Comparison of ENCODE assay signal across 25 cellular contexts in the genomic region with DNA sequence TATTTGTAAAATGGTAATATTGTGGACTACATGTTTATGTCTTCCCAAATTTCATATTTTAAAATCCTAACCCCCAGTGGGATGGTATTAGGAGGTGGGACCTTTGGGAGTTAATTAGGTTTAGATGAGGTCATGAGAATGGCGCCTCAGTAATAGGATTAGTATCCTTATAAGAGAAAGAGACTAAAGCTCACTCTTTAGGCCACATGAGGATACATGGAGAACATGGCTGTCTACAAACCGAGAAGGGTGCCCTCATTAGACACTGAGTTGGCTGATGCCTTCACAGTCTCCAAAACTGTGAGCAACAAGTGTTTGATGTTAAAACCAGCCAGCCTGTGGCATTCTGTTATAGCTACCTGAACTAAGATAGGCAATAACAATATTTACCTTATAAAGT. TPM values are rescaled to one million over a fixed set of nuclear protein-coding genes. Genes with fewer than 3 reads are reported as not detected.
DNase-seq lines count a peak whose midpoint lies in the region; ATAC-seq and TF ChIP-seq lines count a peak whose summit lies in the region.
"Had no signal": no experiment of that assay in that cellular context is flagged by ENCODE, and none has a peak within 500 bp of the region (broad histone marks: within the 10 kb centered on the region; RNA-seq: fewer than 3 reads in every experiment).

No MANE protein-coding gene starts in this region.

- H2BK5ac ChIP-seq in mesenchymal stem cell (ENCODE audit: low read depth, low read length, poor library complexity, severe bottlenecking) (no peak overlapping the region), neuronal stem cell (ENCODE audit: low read length) (no peak overlapping the region)

- H3K14ac ChIP-seq in mesenchymal stem cell (ENCODE audit: low read length in 2 of 2) (no peak overlapping the region), neuronal stem cell (ENCODE audit: low read length) (no peak overlapping the region)

- H3K27me3 Mint-ChIP-seq in HFFc6 (ENCODE audit: insufficient read depth) (no peaks in the 10 kb centered on the region), Caco-2 (ENCODE audit: insufficient read depth, unreplicated experiment) (no peaks in the 10 kb centered on the region)

- H3K36me3 Mint-ChIP-seq in HFFc6 (ENCODE audit: low read depth) (no peaks in the 10 kb centered on the region), Caco-2 (ENCODE audit: insufficient read depth, unreplicated experiment) (no peaks in the 10 kb centered on the region)
- H3K36me3 Mint-ChIP-seq: T-cell had no signal

- H3K36me3 ChIP-seq in WERI-Rb-1 (no peaks in the 10 kb centered on the region), mesenchymal stem cell (ENCODE audit: control insufficient read depth in 1 of 2, insufficient read depth in 2 of 2, low read depth in 1 of 2, low read length in 2 of 2) (no peaks in the 10 kb centered on the region), thoracic aorta (no peaks in the 10 kb centered on the region), Caco-2 (ENCODE audit: control insufficient read depth, insufficient read depth, low read length) (no peaks in the 10 kb centered on the region), neuronal stem cell (replicated peaks in 1 of 2; ENCODE audit: control insufficient read depth in 2 of 2, insufficient read depth in 2 of 2, low read length in 2 of 2) (no peaks in the 10 kb centered on the region)
- H3K36me3 ChIP-seq: MG63 had no signal

- H2BK12ac ChIP-seq in mesenchymal stem cell (ENCODE audit: low read length in 2 of 2) (peak overlapping the region; percentile 80 to 89), neuronal stem cell (ENCODE audit: low read length) (no peak overlapping the region)

- H4K91ac ChIP-seq in mesenchymal stem cell (ENCODE audit: low read length) (no peak overlapping the region), neuronal stem cell (ENCODE audit: low read depth, low read length, poor library complexity) (no peak overlapping the region)

- H3K4me1 ChIP-seq in mesenchymal stem cell (ENCODE audit: control insufficient read depth, insufficient read depth, low read depth, low read length) = no peaks in the 10 kb centered on the region
- peaks cover 4 to 42% of the 10 kb centered on the region in 2 donors for H3K4me1 ChIP-seq in thoracic aorta (ENCODE audit: control insufficient read depth in 1 of 2, low read depth in 2 of 2)
- no peaks in the 10 kb centered on the region for H3K4me1 ChIP-seq in Caco-2
- no peaks in the 10 kb centered on the region for H3K4me1 ChIP-seq in neuronal stem cell (ENCODE audit: control insufficient read depth in 2 of 2, insufficient read depth in 1 of 2, low read depth in 1 of 2, low read length in 2 of 2)

- H3K23ac ChIP-seq in mesenchymal stem cell (ENCODE audit: low read length in 2 of 2) = no peak overlapping the region
- H3K23ac ChIP-seq in neuronal stem cell (ENCODE audit: low read depth, low read length, poor library complexity) = no peak overlapping the region

- H3K27ac Mint-ChIP-seq in HFFc6 (peak overlapping the region; percentile 83; the same call in 1 of the 2 replicates), Caco-2 (ENCODE audit: unreplicated experiment) (no peak overlapping the region)
- H3K27ac Mint-ChIP-seq: T-cell had no signal

- H2BK120ac ChIP-seq in mesenchymal stem cell (ENCODE audit: low read depth, low read length) (no peak overlapping the region), neuronal stem cell (ENCODE audit: low read depth, low read length) (no peak overlapping the region)

- peaks cover 76% of the 10 kb centered on the region for H3K4me1 Mint-ChIP-seq in HFFc6 (ENCODE audit: low read depth)
- no peaks in the 10 kb centered on the region for H3K4me1 Mint-ChIP-seq in Caco-2 (ENCODE audit: low read depth, unreplicated experiment)
- H3K4me1 Mint-ChIP-seq: T-cell had no signal

- peak overlapping the region in 1 of 2 experiments; percentile 15 for H3K4ac ChIP-seq in mesenchymal stem cell (ENCODE audit: low read depth in 1 of 2, low read length in 2 of 2)
- H3K4ac ChIP-seq in neuronal stem cell (ENCODE audit: low read length) = no peak overlapping the region

- 96% methylated on average over 2 of the region's 2 CpGs for WGBS in mesenchymal stem cell
- WGBS in neuronal stem cell (ENCODE audit: extremely low coverage in 2 of 2, insufficient read length in 2 of 2, insufficient replicate concordance in 1 of 2), 2 donors = no CpG with 5 or more reads among the region's 2 CpGs

- DNase-seq in HFFc6 (no peak), WERI-Rb-1 (peak; percentile 17), mesenchymal stem cell (peak; percentile 19), thoracic aorta (ENCODE audit: low spot score) (no peak), Caco-2 (no peak), neuronal stem cell (ENCODE audit: low spot score) (no peak), pons (ENCODE audit: low spot score) (no peak)
- DNase-seq: AML-193, DMS 273 treated with DMSO at 0.1 percent for 48 hours, GF-D8, GOT3, Karpas-422, NCI-H1092, NCI-H1436 treated with DMSO at 0.1 percent for 48 hours, NCI-H2081, NCI-H2171 treated with DMSO at 0.1 percent for 48 hours, NCI-H446 treated with DMSO at 0.1 percent for 48 hours, OCI-M1, SHP77, T-cell had no signal

- H4K8ac ChIP-seq in mesenchymal stem cell (ENCODE audit: low read length) (no peak overlapping the region), neuronal stem cell (ENCODE audit: low read depth, low read length) (no peak overlapping the region)

- H3K27me3 ChIP-seq in WERI-Rb-1 (ENCODE audit: insufficient read depth, low read depth, severe bottlenecking) (no peaks in the 10 kb centered on the region), mesenchymal stem cell (ENCODE audit: control insufficient read depth in 1 of 2, insufficient read depth in 1 of 2, low read length in 2 of 2) (no peaks in the 10 kb centered on the region), thoracic aorta (replicated peaks; ENCODE audit: insufficient read depth) (no peaks in the 10 kb centered on the region), Caco-2 (replicated peaks; ENCODE audit: control insufficient read depth, insufficient read depth, low read length) (no peaks in the 10 kb centered on the region), neuronal stem cell (ENCODE audit: control insufficient read depth in 3 of 3, insufficient read depth in 3 of 3, low read depth in 1 of 3, low read length in 3 of 3) (no peaks in the 10 kb centered on the region)
- H3K27me3 ChIP-seq: MG63 had no signal

- H3K9ac ChIP-seq in mesenchymal stem cell (ENCODE audit: low read length) (no peak overlapping the region), neuronal stem cell (ENCODE audit: low read depth, low read length, poor library complexity) (no peak overlapping the region)

- no peak overlapping the region for H2AK5ac ChIP-seq in mesenchymal stem cell (ENCODE audit: low read length, severe bottlenecking)
- no peak overlapping the region for H2AK5ac ChIP-seq in neuronal stem cell (ENCODE audit: low read depth, low read length)

- POLR2A ChIA-PET in Caco-2 (lab: Charles Lee) = no interaction called here

- H3K4me3 Mint-ChIP-seq in HFFc6 (no peak overlapping the region), Caco-2 (ENCODE audit: unreplicated experiment) (no peak overlapping the region)
- H3K4me3 Mint-ChIP-seq: T-cell had no signal

- no peak overlapping the region for H3K4me2 ChIP-seq in mesenchymal stem cell (ENCODE audit: low read length, poor library complexity, severe bottlenecking)
- no peak overlapping the region for H3K4me2 ChIP-seq in neuronal stem cell (ENCODE audit: insufficient read depth, low read length, poor library complexity, severe bottlenecking)

- H3K9me3 Mint-ChIP-seq in HFFc6 (no peaks in the 10 kb centered on the region), Caco-2 (ENCODE audit: unreplicated experiment) (no peaks in the 10 kb centered on the region)

- ATAC-seq in thoracic aorta (ENCODE audit: insufficient number of reproducible peaks, low FRiP score, low read depth) (no peak), GM21526 (IDR thresholded peaks at IDR 0.05; ENCODE audit: low FRiP score, unreplicated experiment) (no peak)
- ATAC-seq: T-cell had no signal

- H3K9me3 ChIP-seq in WERI-Rb-1 (ENCODE audit: severe bottlenecking) (no peaks in the 10 kb centered on the region), mesenchymal stem cell (ENCODE audit: control insufficient read depth, low read length) (no peaks in the 10 kb centered on the region), thoracic aorta (no peaks in the 10 kb centered on the region), Caco-2 (no peaks in the 10 kb centered on the region), neuronal stem cell (replicated peaks in 1 of 2; ENCODE audit: control insufficient read depth in 2 of 2, insufficient read depth in 1 of 2, low read depth in 1 of 2, low read length in 2 of 2) (no peaks in the 10 kb centered on the region)

- H3K18ac ChIP-seq in mesenchymal stem cell (ENCODE audit: low read depth in 1 of 2, low read length in 2 of 2) (no peak overlapping the region), neuronal stem cell (ENCODE audit: low read length) (no peak overlapping the region)

- H3K79me1 ChIP-seq in mesenchymal stem cell (replicated peaks; ENCODE audit: low read length, poor library complexity, severe bottlenecking) (no peaks in the 10 kb centered on the region), neuronal stem cell (ENCODE audit: low read depth, low read length) (no peaks in the 10 kb centered on the region)

- H2BK15ac ChIP-seq in mesenchymal stem cell (ENCODE audit: low read depth, poor library complexity, severe bottlenecking) (no peak overlapping the region), neuronal stem cell (ENCODE audit: low read length) (no peak overlapping the region)

- intact Hi-C loops in Caco-2 (cut with micrococcal nuclease; ENCODE audit: unreplicated experiment) = no loop called here

- H3K27ac ChIP-seq in WERI-Rb-1 (no peak overlapping the region), mesenchymal stem cell (ENCODE audit: low read length, poor library complexity, severe bottlenecking) (no peak overlapping the region), thoracic aorta (peak overlapping the region; percentile 53 to 85), neuronal stem cell (replicated peaks; ENCODE audit: low read length) (no peak overlapping the region)
- H3K27ac ChIP-seq: C4-2B, HL-60, SK-N-MC had no signal

- H3K4me3 ChIP-seq in WERI-Rb-1 (ENCODE audit: low read depth, low read length) (no peak overlapping the region), mesenchymal stem cell (ENCODE audit: insufficient read depth in 1 of 2, low read depth in 1 of 2, low read length in 2 of 2) (no peak overlapping the region), thoracic aorta (no peak overlapping the region), Caco-2 (ENCODE audit: low read depth, low read length) (no peak overlapping the region), neuronal stem cell (ENCODE audit: low read length in 2 of 2) (no peak overlapping the region)
- H3K4me3 ChIP-seq: MG63, SK-N-MC had no signal

- H2AFZ ChIP-seq in mesenchymal stem cell (ENCODE audit: low read depth, low read length) (no peak overlapping the region), neuronal stem cell (ENCODE audit: low read length) (no peak overlapping the region)

- BruUV-seq in Caco-2 (replicated peaks; lab: Mats Ljungman, UMichigan) = no TSS peak

- TF ChIP-seq CTCF in HFFc6 (IDR thresholded peaks at IDR 0.05) = no peak
- TF ChIP-seq CTCF in WERI-Rb-1 (IDR thresholded peaks at IDR 0.05; ENCODE audit: low read depth, low read length) = no peak
- TF ChIP-seq CTCF in thoracic aorta (IDR thresholded peaks at IDR 0.05) = no peak
- no peak for TF ChIP-seq CTCF in Caco-2 (IDR thresholded peaks at IDR 0.05; ENCODE audit: insufficient read depth in 1 of 2, low read depth in 1 of 2, low read length in 1 of 2, severe bottlenecking in 1 of 2, unreplicated experiment in 1 of 2)

- CTCF ChIA-PET in Caco-2 (lab: Charles Lee) = no interaction called here

RNA-seq across cellular contexts. Expression of a gene that starts 58.3 kb away (rescaled TPM):
- total RNA-seq in HFFc6 (2021; fragmentation: NEBNext Ultra II Directional; extraction: Animal tissue kit (Norgen Biotek cat#: 25700)) = under 1 TPM; 0.12 to 0.32 (median 0.20) TPM
- polyA plus RNA-seq in mesenchymal stem cell (2013, experiment 1 of 2) = 0.15 TPM
- 0.12 TPM for polyA plus RNA-seq in mesenchymal stem cell (2013, experiment 2 of 2)
- under 1 TPM; 0.14 to 0.81 TPM for total RNA-seq in thoracic aorta
- 0.39 and 0.72 TPM in 2 replicates for total RNA-seq in Caco-2 (2022)
- 0.06 TPM for polyA plus RNA-seq in neuronal stem cell (2013, experiment 1 of 2)
- polyA plus RNA-seq in neuronal stem cell (2013, experiment 2 of 2) = 0.04 TPM
- total RNA-seq: T-cell had no signal

Comparison
In these comparisons a context has a peak if more than half of its experiments do, and no peak if none do; other contexts are left out.
1. DNase-seq: peak in WERI-Rb-1 (single experiment) and mesenchymal stem cell (single experiment); none in HFFc6 (single experiment), thoracic aorta (single experiment), Caco-2 (0 of 2), neuronal stem cell (single experiment) and pons (single experiment).
2. H3K27ac ChIP-seq: peak in thoracic aorta (2 of 2); none in WERI-Rb-1 (single experiment), mesenchymal stem cell (single experiment) and neuronal stem cell (single experiment).